ENCODE assay signal across 1 cellular context in the genomic region with DNA sequence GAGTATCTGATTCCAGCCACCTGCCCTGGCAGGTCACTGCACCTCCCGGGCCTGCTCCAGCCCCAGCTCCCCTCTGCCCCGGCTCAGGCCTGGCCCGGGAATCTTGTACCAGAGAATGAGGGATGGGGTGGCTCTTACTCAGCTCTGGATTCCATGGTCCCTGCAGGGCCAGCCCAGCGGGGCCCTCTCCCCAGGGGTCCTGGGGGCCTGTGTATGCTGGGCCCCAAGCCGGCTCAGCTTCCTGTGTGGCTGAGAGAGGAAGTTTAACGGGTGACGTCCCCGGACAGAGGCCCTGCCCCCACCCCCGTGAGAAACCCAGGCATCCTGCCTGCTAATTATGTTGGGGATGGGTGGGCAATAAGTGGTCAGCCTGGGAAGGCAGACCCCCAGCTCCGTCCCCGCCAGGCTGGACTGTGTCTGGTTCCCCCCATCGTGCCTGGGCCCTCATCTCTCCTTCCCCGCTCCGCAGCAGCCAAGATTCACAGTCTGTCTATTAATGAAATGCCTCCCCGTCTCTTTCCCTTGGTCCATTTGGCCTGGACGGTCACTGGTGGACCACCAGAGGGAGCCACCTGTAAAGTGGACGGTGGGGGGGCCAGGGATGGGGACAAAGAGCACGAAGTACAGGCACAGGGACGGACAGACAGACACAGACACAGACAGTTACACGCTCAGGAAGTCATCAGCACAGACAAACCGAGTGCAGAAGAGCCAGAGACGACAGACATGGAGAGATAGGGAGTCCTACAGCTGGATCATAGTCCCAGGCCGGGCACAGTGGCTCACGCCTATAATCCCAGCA.
TF ChIP-seq lines count a peak whose summit lies in the region.

A gene with protein sequence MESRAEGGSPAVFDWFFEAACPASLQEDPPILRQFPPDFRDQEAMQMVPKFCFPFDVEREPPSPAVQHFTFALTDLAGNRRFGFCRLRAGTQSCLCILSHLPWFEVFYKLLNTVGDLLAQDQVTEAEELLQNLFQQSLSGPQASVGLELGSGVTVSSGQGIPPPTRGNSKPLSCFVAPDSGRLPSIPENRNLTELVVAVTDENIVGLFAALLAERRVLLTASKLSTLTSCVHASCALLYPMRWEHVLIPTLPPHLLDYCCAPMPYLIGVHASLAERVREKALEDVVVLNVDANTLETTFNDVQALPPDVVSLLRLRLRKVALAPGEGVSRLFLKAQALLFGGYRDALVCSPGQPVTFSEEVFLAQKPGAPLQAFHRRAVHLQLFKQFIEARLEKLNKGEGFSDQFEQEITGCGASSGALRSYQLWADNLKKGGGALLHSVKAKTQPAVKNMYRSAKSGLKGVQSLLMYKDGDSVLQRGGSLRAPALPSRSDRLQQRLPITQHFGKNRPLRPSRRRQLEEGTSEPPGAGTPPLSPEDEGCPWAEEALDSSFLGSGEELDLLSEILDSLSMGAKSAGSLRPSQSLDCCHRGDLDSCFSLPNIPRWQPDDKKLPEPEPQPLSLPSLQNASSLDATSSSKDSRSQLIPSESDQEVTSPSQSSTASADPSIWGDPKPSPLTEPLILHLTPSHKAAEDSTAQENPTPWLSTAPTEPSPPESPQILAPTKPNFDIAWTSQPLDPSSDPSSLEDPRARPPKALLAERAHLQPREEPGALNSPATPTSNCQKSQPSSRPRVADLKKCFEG (minus strand): TSS at position 247 of the 802 bp plus-strand sequence. CDS start 92 bp downstream, at position 155.

TF ChIP-seq in HepG2, 621 proteins besides CTCF, POLR2A, EP300 and RAD21 (continued from another document and continues in another):
- TF ChIP-seq, protein P1, sequence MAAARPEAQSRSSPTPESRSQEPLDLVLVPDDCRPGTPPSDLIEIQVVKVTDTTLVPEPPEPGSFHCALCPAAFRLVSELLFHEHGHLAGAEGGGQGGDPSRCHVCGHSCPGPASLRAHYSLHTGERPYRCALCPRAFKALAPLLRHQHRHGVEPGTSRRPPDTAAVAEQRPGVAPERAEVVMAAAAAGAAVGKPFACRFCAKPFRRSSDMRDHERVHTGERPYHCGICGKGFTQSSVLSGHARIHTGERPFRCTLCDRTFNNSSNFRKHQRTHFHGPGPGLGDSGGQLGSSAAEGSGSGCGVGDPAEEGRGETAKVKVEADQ (CRISPR knock-in tag; IDR thresholded peaks at IDR 0.05; ENCODE audit: borderline replicate concordance) = peak; percentile 30; the same call in 1 of the 2 replicates
- TF ChIP-seq BHLHE40 (IDR thresholded peaks at IDR 0.05; ENCODE audit: low read length) = 0 out of 2 replicates have a peak, but pooled peaks have one; percentile 6
- no peak for TF ChIP-seq SNRNP70 (IDR thresholded peaks at IDR 0.05; ENCODE audit: low read depth, low read length)
- no peak for TF ChIP-seq CBX5 (CRISPR knock-in tag; IDR thresholded peaks at IDR 0.05; ENCODE audit: borderline replicate concordance)
- TF ChIP-seq, protein P2, sequence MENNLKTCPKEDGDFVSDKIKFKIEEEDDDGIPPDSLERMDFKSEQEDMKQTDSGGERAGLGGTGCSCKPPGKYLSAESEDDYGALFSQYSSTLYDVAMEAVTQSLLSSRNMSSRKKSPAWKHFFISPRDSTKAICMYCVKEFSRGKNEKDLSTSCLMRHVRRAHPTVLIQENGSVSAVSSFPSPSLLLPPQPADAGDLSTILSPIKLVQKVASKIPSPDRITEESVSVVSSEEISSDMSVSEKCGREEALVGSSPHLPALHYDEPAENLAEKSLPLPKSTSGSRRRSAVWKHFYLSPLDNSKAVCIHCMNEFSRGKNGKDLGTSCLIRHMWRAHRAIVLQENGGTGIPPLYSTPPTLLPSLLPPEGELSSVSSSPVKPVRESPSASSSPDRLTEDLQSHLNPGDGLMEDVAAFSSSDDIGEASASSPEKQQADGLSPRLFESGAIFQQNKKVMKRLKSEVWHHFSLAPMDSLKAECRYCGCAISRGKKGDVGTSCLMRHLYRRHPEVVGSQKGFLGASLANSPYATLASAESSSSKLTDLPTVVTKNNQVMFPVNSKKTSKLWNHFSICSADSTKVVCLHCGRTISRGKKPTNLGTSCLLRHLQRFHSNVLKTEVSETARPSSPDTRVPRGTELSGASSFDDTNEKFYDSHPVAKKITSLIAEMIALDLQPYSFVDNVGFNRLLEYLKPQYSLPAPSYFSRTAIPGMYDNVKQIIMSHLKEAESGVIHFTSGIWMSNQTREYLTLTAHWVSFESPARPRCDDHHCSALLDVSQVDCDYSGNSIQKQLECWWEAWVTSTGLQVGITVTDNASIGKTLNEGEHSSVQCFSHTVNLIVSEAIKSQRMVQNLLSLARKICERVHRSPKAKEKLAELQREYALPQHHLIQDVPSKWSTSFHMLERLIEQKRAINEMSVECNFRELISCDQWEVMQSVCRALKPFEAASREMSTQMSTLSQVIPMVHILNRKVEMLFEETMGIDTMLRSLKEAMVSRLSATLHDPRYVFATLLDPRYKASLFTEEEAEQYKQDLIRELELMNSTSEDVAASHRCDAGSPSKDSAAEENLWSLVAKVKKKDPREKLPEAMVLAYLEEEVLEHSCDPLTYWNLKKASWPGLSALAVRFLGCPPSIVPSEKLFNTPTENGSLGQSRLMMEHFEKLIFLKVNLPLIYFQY (CRISPR knock-in tag; IDR thresholded peaks at IDR 0.05; ENCODE audit: borderline replicate concordance) = no peak
- TF ChIP-seq, protein P3, sequence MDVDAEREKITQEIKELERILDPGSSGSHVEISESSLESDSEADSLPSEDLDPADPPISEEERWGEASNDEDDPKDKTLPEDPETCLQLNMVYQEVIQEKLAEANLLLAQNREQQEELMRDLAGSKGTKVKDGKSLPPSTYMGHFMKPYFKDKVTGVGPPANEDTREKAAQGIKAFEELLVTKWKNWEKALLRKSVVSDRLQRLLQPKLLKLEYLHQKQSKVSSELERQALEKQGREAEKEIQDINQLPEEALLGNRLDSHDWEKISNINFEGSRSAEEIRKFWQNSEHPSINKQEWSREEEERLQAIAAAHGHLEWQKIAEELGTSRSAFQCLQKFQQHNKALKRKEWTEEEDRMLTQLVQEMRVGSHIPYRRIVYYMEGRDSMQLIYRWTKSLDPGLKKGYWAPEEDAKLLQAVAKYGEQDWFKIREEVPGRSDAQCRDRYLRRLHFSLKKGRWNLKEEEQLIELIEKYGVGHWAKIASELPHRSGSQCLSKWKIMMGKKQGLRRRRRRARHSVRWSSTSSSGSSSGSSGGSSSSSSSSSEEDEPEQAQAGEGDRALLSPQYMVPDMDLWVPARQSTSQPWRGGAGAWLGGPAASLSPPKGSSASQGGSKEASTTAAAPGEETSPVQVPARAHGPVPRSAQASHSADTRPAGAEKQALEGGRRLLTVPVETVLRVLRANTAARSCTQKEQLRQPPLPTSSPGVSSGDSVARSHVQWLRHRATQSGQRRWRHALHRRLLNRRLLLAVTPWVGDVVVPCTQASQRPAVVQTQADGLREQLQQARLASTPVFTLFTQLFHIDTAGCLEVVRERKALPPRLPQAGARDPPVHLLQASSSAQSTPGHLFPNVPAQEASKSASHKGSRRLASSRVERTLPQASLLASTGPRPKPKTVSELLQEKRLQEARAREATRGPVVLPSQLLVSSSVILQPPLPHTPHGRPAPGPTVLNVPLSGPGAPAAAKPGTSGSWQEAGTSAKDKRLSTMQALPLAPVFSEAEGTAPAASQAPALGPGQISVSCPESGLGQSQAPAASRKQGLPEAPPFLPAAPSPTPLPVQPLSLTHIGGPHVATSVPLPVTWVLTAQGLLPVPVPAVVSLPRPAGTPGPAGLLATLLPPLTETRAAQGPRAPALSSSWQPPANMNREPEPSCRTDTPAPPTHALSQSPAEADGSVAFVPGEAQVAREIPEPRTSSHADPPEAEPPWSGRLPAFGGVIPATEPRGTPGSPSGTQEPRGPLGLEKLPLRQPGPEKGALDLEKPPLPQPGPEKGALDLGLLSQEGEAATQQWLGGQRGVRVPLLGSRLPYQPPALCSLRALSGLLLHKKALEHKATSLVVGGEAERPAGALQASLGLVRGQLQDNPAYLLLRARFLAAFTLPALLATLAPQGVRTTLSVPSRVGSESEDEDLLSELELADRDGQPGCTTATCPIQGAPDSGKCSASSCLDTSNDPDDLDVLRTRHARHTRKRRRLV (CRISPR knock-in tag; IDR thresholded peaks at IDR 0.05) = no peak
- TF ChIP-seq, protein P4, sequence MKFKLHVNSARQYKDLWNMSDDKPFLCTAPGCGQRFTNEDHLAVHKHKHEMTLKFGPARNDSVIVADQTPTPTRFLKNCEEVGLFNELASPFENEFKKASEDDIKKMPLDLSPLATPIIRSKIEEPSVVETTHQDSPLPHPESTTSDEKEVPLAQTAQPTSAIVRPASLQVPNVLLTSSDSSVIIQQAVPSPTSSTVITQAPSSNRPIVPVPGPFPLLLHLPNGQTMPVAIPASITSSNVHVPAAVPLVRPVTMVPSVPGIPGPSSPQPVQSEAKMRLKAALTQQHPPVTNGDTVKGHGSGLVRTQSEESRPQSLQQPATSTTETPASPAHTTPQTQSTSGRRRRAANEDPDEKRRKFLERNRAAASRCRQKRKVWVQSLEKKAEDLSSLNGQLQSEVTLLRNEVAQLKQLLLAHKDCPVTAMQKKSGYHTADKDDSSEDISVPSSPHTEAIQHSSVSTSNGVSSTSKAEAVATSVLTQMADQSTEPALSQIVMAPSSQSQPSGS (CRISPR knock-in tag; IDR thresholded peaks at IDR 0.05) = no peak
- TF ChIP-seq NFRKB (IDR thresholded peaks at IDR 0.05) = no peak
- TF ChIP-seq GTF3A (CRISPR knock-in tag; conservative IDR thresholded peaks at IDR 0.05) = no peak
- no peak for TF ChIP-seq SIN3A (IDR thresholded peaks at IDR 0.05; ENCODE audit: borderline replicate concordance, low read depth, low read length)
- TF ChIP-seq, protein P5, sequence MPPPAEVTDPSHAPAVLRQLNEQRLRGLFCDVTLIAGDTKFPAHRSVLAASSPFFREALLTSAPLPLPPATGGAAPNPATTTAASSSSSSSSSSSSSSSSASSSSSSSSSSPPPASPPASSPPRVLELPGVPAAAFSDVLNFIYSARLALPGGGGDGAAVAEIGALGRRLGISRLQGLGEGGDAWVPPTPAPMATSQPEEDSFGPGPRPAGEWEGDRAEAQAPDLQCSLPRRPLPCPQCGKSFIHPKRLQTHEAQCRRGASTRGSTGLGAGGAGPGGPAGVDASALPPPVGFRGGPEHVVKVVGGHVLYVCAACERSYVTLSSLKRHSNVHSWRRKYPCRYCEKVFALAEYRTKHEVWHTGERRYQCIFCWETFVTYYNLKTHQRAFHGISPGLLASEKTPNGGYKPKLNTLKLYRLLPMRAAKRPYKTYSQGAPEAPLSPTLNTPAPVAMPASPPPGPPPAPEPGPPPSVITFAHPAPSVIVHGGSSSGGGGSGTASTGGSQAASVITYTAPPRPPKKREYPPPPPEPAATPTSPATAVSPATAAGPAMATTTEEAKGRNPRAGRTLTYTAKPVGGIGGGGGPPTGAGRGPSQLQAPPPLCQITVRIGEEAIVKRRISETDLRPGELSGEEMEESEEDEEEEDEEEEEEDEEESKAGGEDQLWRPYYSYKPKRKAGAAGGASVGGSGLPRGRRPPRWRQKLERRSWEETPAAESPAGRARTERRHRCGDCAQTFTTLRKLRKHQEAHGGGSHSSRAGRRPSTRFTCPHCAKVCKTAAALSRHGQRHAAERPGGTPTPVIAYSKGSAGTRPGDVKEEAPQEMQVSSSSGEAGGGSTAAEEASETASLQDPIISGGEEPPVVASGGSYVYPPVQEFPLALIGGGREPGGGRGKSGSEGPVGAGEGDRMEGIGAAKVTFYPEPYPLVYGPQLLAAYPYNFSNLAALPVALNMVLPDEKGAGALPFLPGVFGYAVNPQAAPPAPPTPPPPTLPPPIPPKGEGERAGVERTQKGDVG (CRISPR knock-in tag; IDR thresholded peaks at IDR 0.05; ENCODE audit: borderline replicate concordance) = no peak
- no peak for TF ChIP-seq NBN (conservative IDR thresholded peaks at IDR 0.05)
- no peak for TF ChIP-seq ZNF713 (CRISPR knock-in tag; IDR thresholded peaks at IDR 0.05)
- peak; percentile 63 for TF ChIP-seq STAG1 (CRISPR knock-in tag; IDR thresholded peaks at IDR 0.05)
- 0 out of 2 replicates have a peak, but pooled peaks have one; percentile 41 for TF ChIP-seq ZNF598 (CRISPR knock-in tag; IDR thresholded peaks at IDR 0.05; ENCODE audit: borderline replicate concordance)
- TF ChIP-seq HNRNPLL (IDR thresholded peaks at IDR 0.05; ENCODE audit: low read depth, low read length, poor library complexity, severe bottlenecking) = no peak
- TF ChIP-seq, protein P6, sequence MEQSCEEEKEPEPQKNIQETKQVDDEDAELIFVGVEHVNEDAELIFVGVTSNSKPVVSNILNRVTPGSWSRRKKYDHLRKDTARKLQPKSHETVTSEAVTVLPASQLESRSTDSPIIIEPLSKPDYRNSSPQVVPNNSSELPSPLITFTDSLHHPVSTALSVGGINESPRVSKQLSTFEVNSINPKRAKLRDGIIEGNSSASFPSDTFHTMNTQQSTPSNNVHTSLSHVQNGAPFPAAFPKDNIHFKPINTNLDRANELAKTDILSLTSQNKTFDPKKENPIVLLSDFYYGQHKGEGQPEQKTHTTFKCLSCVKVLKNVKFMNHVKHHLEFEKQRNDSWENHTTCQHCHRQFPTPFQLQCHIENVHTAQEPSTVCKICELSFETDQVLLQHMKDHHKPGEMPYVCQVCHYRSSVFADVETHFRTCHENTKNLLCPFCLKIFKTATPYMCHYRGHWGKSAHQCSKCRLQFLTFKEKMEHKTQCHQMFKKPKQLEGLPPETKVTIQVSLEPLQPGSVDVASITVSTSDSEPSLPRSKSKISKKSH (CRISPR knock-in tag; IDR thresholded peaks at IDR 0.05; ENCODE audit: borderline replicate concordance) = peak; percentile 69; the same call in 1 of the 2 replicates
- TF ChIP-seq ZNF782 (CRISPR knock-in tag; IDR thresholded peaks at IDR 0.05; ENCODE audit: borderline replicate concordance) = no peak
- no peak for TF ChIP-seq HMG20B (CRISPR knock-in tag; conservative IDR thresholded peaks at IDR 0.05)
